In genomic region chr20:24381886-24382285, GRCh38 we compare ENCODE assay signal across 31 cellular contexts.
"Had no signal": no experiment of that assay in that cellular context is flagged by ENCODE, and none has a peak within 500 bp of the region (broad histone marks: within the 10 kb centered on the region; RNA-seq: fewer than 3 reads in every experiment).

No MANE protein-coding gene starts in this region.

- H3K27ac ChIP-seq: cardiac muscle cell, PC-9, RWPE1, VCaP had no signal

- H3K27ac Mint-ChIP-seq: activated CD4-positive, alpha-beta T cell treated with anti-CD3 and anti-CD28 coated beads, Interleukin-2, amount 10 ng/mL, durations not matched to agents 24 days and 14 days; activated CD8-positive, alpha-beta T cell treated with anti-CD3 and anti-CD28 coated beads for 36 hours; activated naive CD8-positive, alpha-beta T cell treated with anti-CD3 and anti-CD28 coated beads, Interleukin-2, amount 10 ng/mL, durations not matched to agents 7 days and 5 days; activated T-cell treated with anti-CD3 and anti-CD28 coated beads, Interleukin-2, amount 50 U/mL, for 72 hours; activated T-helper 17 cell treated with anti-CD3 and anti-CD28 coated beads, Interleukin-2, amount 50 U/mL, for 72 hours had no signal

- H3K36me3 ChIP-seq: ascending aorta, cardiac muscle cell had no signal

- DNase-seq: activated CD4-positive, alpha-beta T cell treated with anti-CD3 and anti-CD28 coated beads, Interleukin-2, amount 10 ng/mL, durations not matched to agents 24 days and 14 days; activated CD4-positive, alpha-beta T cell treated with anti-CD3 and anti-CD28 coated beads, Interleukin-2, amount 50 U/mL, for 4 hours; activated CD4-positive, CD25-positive, alpha-beta regulatory T cell; activated CD8-positive, alpha-beta T cell treated with anti-CD3 and anti-CD28 coated beads for 36 hours; activated effector memory CD4-positive, alpha-beta T cell treated with anti-CD3 and anti-CD28 coated beads, Interleukin-2, amount 50 U/mL, for 16 hours; activated naive CD4-positive, alpha-beta T cell; activated naive CD4-positive, alpha-beta T cell treated with anti-CD3 and anti-CD28 coated beads, Interleukin-2, amount 50 U/mL, for 16 hours; activated naive CD8-positive, alpha-beta T cell treated with anti-CD3 and anti-CD28 coated beads, Interleukin-2, amount 10 ng/mL, durations not matched to agents 7 days and 5 days; activated T-cell treated with anti-CD3 and anti-CD28 coated beads, Interleukin-2, amount 50 U/mL, for 1 hour; activated T-cell treated with anti-CD3 and anti-CD28 coated beads, Interleukin-2, amount 50 U/mL, for 72 hours; Karpas-422; KBM-7; NCI-H1105; NCI-H1417 treated with DMSO at 0.1 percent for 48 hours; NCI-H187 treated with DMSO at 0.1 percent for 48 hours; NCI-H2081; NCI-H345; NCI-H526 treated with DMSO at 0.1 percent for 48 hours; NK-92 treated with Interleukin-12 subunit alpha and Interleukin-12 subunit beta, amount 100 ng/mL, for 24 hours; PC-9; SW 1271; T-helper 1 cell; T-helper 2 cell; T-helper 9 cell had no signal

- ATAC-seq: activated CD8-positive, alpha-beta T cell treated with anti-CD3 and anti-CD28 coated beads for 36 hours; activated T-cell treated with anti-CD3 and anti-CD28 coated beads, Interleukin-2, amount 50 U/mL, for 72 hours; activated T-helper 17 cell treated with anti-CD3 and anti-CD28 coated beads, Interleukin-2, amount 50 U/mL, for 72 hours had no signal

- H3K9me3 Mint-ChIP-seq: activated CD4-positive, alpha-beta T cell treated with anti-CD3 and anti-CD28 coated beads, Interleukin-2, amount 10 ng/mL, durations not matched to agents 24 days and 14 days; activated CD8-positive, alpha-beta T cell treated with anti-CD3 and anti-CD28 coated beads for 36 hours; activated naive CD8-positive, alpha-beta T cell treated with anti-CD3 and anti-CD28 coated beads, Interleukin-2, amount 10 ng/mL, durations not matched to agents 7 days and 5 days; activated T-cell treated with anti-CD3 and anti-CD28 coated beads, Interleukin-2, amount 50 U/mL, for 72 hours; activated T-helper 17 cell treated with anti-CD3 and anti-CD28 coated beads, Interleukin-2, amount 50 U/mL, for 72 hours; central memory CD8-positive, alpha-beta T cell had no signal

- H3K36me3 Mint-ChIP-seq: activated naive CD8-positive, alpha-beta T cell treated with anti-CD3 and anti-CD28 coated beads, Interleukin-2, amount 10 ng/mL, durations not matched to agents 7 days and 5 days had no signal

- H3K27me3 ChIP-seq: ascending aorta had no signal

- H3K4me3 ChIP-seq: ascending aorta, cardiac muscle cell, PC-9 had no signal

- FAIRE-seq: RCC 7860 had no signal

- H3K9me3 ChIP-seq: ascending aorta had no signal
